Comparison of ENCODE assay signal across 19 cellular contexts in the genomic region with DNA sequence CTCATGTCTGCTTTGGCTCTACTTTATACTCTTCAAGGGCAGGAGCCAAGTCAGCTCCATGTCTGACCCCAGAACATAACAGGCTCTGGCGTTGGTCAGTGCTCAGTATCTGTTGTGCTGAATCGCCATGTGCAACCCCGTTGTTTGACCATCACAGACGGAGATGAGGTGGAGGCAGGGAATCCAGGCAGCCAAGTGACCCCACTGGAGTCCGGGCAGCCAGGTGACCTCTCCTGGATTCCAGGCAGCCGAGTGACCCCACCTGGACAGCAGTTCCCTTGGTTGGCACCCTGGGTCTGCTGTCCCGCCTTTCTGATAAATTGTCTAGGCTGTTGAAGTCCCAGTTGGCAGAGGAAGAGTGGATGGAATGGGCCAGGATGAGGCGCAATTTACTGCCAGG.
DNase-seq lines count a peak whose midpoint lies in the region; FAIRE-seq and TF ChIP-seq lines count a peak whose summit lies in the region.
"Had no signal": no experiment of that assay in that cellular context is flagged by ENCODE, and none has a peak within 500 bp of the region (broad histone marks: within the 10 kb centered on the region; RNA-seq: fewer than 3 reads in every experiment).

No MANE protein-coding gene starts in this region.

- H4K91ac ChIP-seq in H1 (replicated peaks; ENCODE audit: insufficient read length, low read length) (no peak overlapping the region), neuronal stem cell (ENCODE audit: low read depth, low read length, poor library complexity) (no peak overlapping the region)

- H2BK120ac ChIP-seq in H1 (replicated peaks; ENCODE audit: low read depth, low read length) (no peak overlapping the region), neuronal stem cell (ENCODE audit: low read depth, low read length) (no peak overlapping the region)

- TF ChIP-seq RAD21 in H1 (IDR thresholded peaks at IDR 0.05 in 1 of 2, conservative IDR thresholded peaks at IDR 0.05 in 1 of 2; ENCODE audit: low read depth in 2 of 2, low read length in 2 of 2) = no peak

- H3K4me2 ChIP-seq in H1 (ENCODE audit: insufficient read depth in 1 of 2, low read depth in 2 of 2, low read length in 2 of 2) (no peak overlapping the region), neuronal stem cell (ENCODE audit: insufficient read depth, low read length, poor library complexity, severe bottlenecking) (no peak overlapping the region)
- H3K4me2 ChIP-seq: BLaER1 had no signal

- no peaks in the 10 kb centered on the region for H4K20me1 ChIP-seq in H1 (replicated peaks in 1 of 2; ENCODE audit: control insufficient read depth in 1 of 2, insufficient read depth in 2 of 2, low read length in 2 of 2)
- H4K20me1 ChIP-seq: BLaER1 had no signal

- H3K79me2 ChIP-seq in H1 (ENCODE audit: control insufficient read depth in 1 of 2, insufficient read depth in 2 of 2, low read length in 2 of 2) = no peaks in the 10 kb centered on the region

- H2AK5ac ChIP-seq in H1 (ENCODE audit: low read depth, low read length) = 0 out of 2 replicates have a peak overlapping the region, but pooled peaks have one; percentile 26
- H2AK5ac ChIP-seq in neuronal stem cell (ENCODE audit: low read depth, low read length) = no peak overlapping the region

- H3K23ac ChIP-seq in H1 (ENCODE audit: insufficient read length) (no peak overlapping the region), neuronal stem cell (ENCODE audit: low read depth, low read length, poor library complexity) (peak overlapping the region; percentile 8)

- H3K18ac ChIP-seq in H1 (ENCODE audit: extremely low read depth, low read length) (no peak overlapping the region; the same call in 1 of the 2 replicates), neuronal stem cell (ENCODE audit: low read length) (no peak overlapping the region)

- H3K4me1 ChIP-seq in H1 (replicated peaks in 1 of 4; ENCODE audit: control insufficient read depth in 3 of 4, insufficient read depth in 4 of 4, low read length in 3 of 4) (no peaks in the 10 kb centered on the region; a peak in 1 of 7 replicates), neuronal stem cell (ENCODE audit: control insufficient read depth in 2 of 2, insufficient read depth in 1 of 2, low read depth in 1 of 2, low read length in 2 of 2) (peaks cover 0 to 4% of the 10 kb centered on the region in 2 donors), spleen (peaks cover 6 to 33% (median 26%) of the 10 kb centered on the region in 6 donors), thyroid gland (peaks cover 0 to 7% of the 10 kb centered on the region in 2 donors)
- H3K4me1 ChIP-seq: Caco-2 had no signal

- H3K23me2 ChIP-seq in H1 (ENCODE audit: low read depth, low read length) = no peaks in the 10 kb centered on the region

- no peak overlapping the region for H2BK12ac ChIP-seq in H1 (ENCODE audit: low read depth, low read length)
- no peak overlapping the region for H2BK12ac ChIP-seq in neuronal stem cell (ENCODE audit: low read length)

- no peak for TF ChIP-seq CTCF in coronary artery (IDR thresholded peaks at IDR 0.05)
- no peak for TF ChIP-seq CTCF in H1 (IDR thresholded peaks at IDR 0.05; ENCODE audit: control extremely low read depth in 1 of 3, insufficient read depth in 1 of 3, low read depth in 1 of 3, low read length in 3 of 3)
- TF ChIP-seq CTCF in spleen (IDR thresholded peaks at IDR 0.05 in 8 of 11, conservative IDR thresholded peaks at IDR 0.05 in 3 of 11) = no peak
- TF ChIP-seq CTCF in thyroid gland (IDR thresholded peaks at IDR 0.05) = no peak

- H3K56ac ChIP-seq in H1 (replicated peaks; ENCODE audit: insufficient read length, low read depth, low read length) = no peak overlapping the region

- no peak overlapping the region; the same call in 1 of the 2 replicates for H2BK15ac ChIP-seq in H1 (ENCODE audit: low read length)
- H2BK15ac ChIP-seq in neuronal stem cell (ENCODE audit: low read length) = no peak overlapping the region

- no peak for FAIRE-seq in H1 (lab: Jason Lieb, UNC)
- FAIRE-seq: G401.6, GM12892, GM19239 had no signal

- POLR2A ChIA-PET in H1 (lab: Charles Lee; ENCODE audit: partially characterized antibody) = no interaction called here

- H3K27me3 ChIP-seq in H1 (replicated peaks in 1 of 4; ENCODE audit: control insufficient read depth in 3 of 4, extremely low read depth in 1 of 4, insufficient read depth in 3 of 4, low read length in 3 of 4) (no peaks in the 10 kb centered on the region), neuronal stem cell (ENCODE audit: control insufficient read depth in 3 of 3, insufficient read depth in 3 of 3, low read depth in 1 of 3, low read length in 3 of 3) (no peaks in the 10 kb centered on the region), spleen (replicated peaks in 1 of 7) (no peaks in the 10 kb centered on the region), MG63 (no peaks in the 10 kb centered on the region), thyroid gland (no peaks in the 10 kb centered on the region)
- H3K27me3 ChIP-seq: BLaER1 had no signal

- H3K27ac ChIP-seq in coronary artery = no peak overlapping the region
- no peak overlapping the region for H3K27ac ChIP-seq in H1 (ENCODE audit: low read depth, low read length)
- H3K27ac ChIP-seq in neuronal stem cell (replicated peaks; ENCODE audit: low read length) = no peak overlapping the region
- no peak overlapping the region for H3K27ac ChIP-seq in spleen
- H3K27ac ChIP-seq in thyroid gland = no peak overlapping the region
- H3K27ac ChIP-seq: BLaER1, C4-2B, GM23248 had no signal

- H3K4me3 ChIP-seq in coronary artery (no peak overlapping the region), H1 (ENCODE audit: extremely low read depth in 1 of 4, insufficient read depth in 2 of 4, low read depth in 3 of 4, low read length in 4 of 4) (no peak overlapping the region), neuronal stem cell (ENCODE audit: low read length in 2 of 2) (no peak overlapping the region), spleen (no peak overlapping the region), MG63 (no peak overlapping the region), thyroid gland (replicated peaks in 1 of 3) (no peak overlapping the region)
- H3K4me3 ChIP-seq: BLaER1, GM23248 had no signal

- H3K14ac ChIP-seq in H1 (ENCODE audit: insufficient read length) (no peak overlapping the region), neuronal stem cell (ENCODE audit: low read length) (no peak overlapping the region)

- H3K9ac ChIP-seq in H1 (replicated peaks in 1 of 4; ENCODE audit: extremely low read depth in 1 of 4, low read depth in 3 of 4, low read length in 3 of 4) (no peak overlapping the region), neuronal stem cell (ENCODE audit: low read depth, low read length, poor library complexity) (no peak overlapping the region)
- H3K9ac ChIP-seq: BLaER1, GM23248 had no signal

- H3K4ac ChIP-seq in H1 (replicated peaks; ENCODE audit: insufficient read length, low read depth, low read length) (no peak overlapping the region), neuronal stem cell (ENCODE audit: low read length) (no peak overlapping the region)

- 91% methylated on average over 8 of the region's 8 CpGs; no CpG with 5 or more reads in 1 of the 2 experiments for WGBS in H1 (ENCODE audit: extremely low coverage in 1 of 2, insufficient coverage in 1 of 2, insufficient read length in 1 of 2, insufficient replicate concordance in 2 of 2, low coverage in 1 of 2, low lambda C conversion rate in 2 of 2, missing lambda C conversion rate in 1 of 2), 2 experiments
- no CpG with 5 or more reads among the region's 8 CpGs for WGBS in neuronal stem cell (ENCODE audit: extremely low coverage in 2 of 2, insufficient read length in 2 of 2, insufficient replicate concordance in 1 of 2), 2 donors
- 90 to 93% (median 92%) methylated on average over 6 to 8 of the region's 8 CpGs for WGBS in spleen, 5 donors
- WGBS in thyroid gland, 2 donors = 96 to 99% methylated on average over 7 to 8 of the region's 8 CpGs

- H3K9me3 ChIP-seq in H1 (ENCODE audit: insufficient read depth in 2 of 2, low read depth in 1 of 2, low read length in 1 of 2) (peaks cover 0 to 3% of the 10 kb centered on the region in 2 experiments; a peak in 1 of 4 replicates), neuronal stem cell (replicated peaks in 1 of 2; ENCODE audit: control insufficient read depth in 2 of 2, insufficient read depth in 1 of 2, low read depth in 1 of 2, low read length in 2 of 2) (no peaks in the 10 kb centered on the region), spleen (no peaks in the 10 kb centered on the region), MG63 (no peaks in the 10 kb centered on the region), thyroid gland (no peaks in the 10 kb centered on the region)
- H3K9me3 ChIP-seq: BLaER1, Caco-2 had no signal

- peak; percentile 28 for DNase-seq in coronary artery (ENCODE audit: low spot score)
- DNase-seq in H1 (ENCODE audit: low read depth in 1 of 2, low spot score in 2 of 2) = no peak
- DNase-seq in neuronal stem cell (ENCODE audit: low spot score) = no peak
- peak; percentile 55 for DNase-seq in spleen
- DNase-seq in MG63 = no peak
- no peak for DNase-seq in AG08396 (ENCODE audit: low spot score)
- no peak for DNase-seq in thyroid gland
- DNase-seq: Caco-2; CD4-positive, CD25-positive, alpha-beta regulatory T cell; CD8-positive, alpha-beta T cell; DMS153; DND-41; GM23248; HCEC 1CT had no signal

- H4K8ac ChIP-seq in H1 (ENCODE audit: extremely low read depth, insufficient read depth, low read length) = no peak overlapping the region; the same call in 1 of the 2 replicates
- H4K8ac ChIP-seq in neuronal stem cell (ENCODE audit: low read depth, low read length) = no peak overlapping the region

- H2AFZ ChIP-seq in H1 (ENCODE audit: low read length) (no peak overlapping the region), neuronal stem cell (ENCODE audit: low read length) (no peak overlapping the region)
- H2AFZ ChIP-seq: GM23248 had no signal

- intact Hi-C loops in spleen (cut with DNase I; ENCODE audit: low total_unique reads) = no loop called here
- intact Hi-C loops in thyroid gland (cut with DNase I) = no loop called here

- CTCF ChIA-PET in H1 (lab: Charles Lee; ENCODE audit: partially characterized antibody) = interaction anchor here (0.8 to 2.5 kb wide), 3 partner anchors 9 to 351 kb away, joined by 4 to 11 read pairs (median 5); no protein-coding TSS in a partner anchor

- H4K5ac ChIP-seq in H1 (ENCODE audit: insufficient read length, low read depth, low read length) = no peak overlapping the region

- H2BK20ac ChIP-seq in H1 (ENCODE audit: low read length) = 0 out of 2 replicates have a peak overlapping the region, but pooled peaks have one; percentile 18

- no peaks in the 10 kb centered on the region for H3K79me1 ChIP-seq in H1 (ENCODE audit: low read depth, low read length)
- H3K79me1 ChIP-seq in neuronal stem cell (ENCODE audit: low read depth, low read length) = no peaks in the 10 kb centered on the region

- no peak for TF ChIP-seq EP300 in H1 (IDR thresholded peaks at IDR 0.05; ENCODE audit: borderline replicate concordance in 1 of 2, low read depth in 2 of 2, low read length in 2 of 2)

- H3K36me3 ChIP-seq in H1 (ENCODE audit: control insufficient read depth in 2 of 4, insufficient read depth in 4 of 4, low read length in 3 of 4) (no peaks in the 10 kb centered on the region), neuronal stem cell (replicated peaks in 1 of 2; ENCODE audit: control insufficient read depth in 2 of 2, insufficient read depth in 2 of 2, low read length in 2 of 2) (no peaks in the 10 kb centered on the region), spleen (no peaks in the 10 kb centered on the region), MG63 (no peaks in the 10 kb centered on the region), thyroid gland (no peaks in the 10 kb centered on the region)
- H3K36me3 ChIP-seq: BLaER1 had no signal

- TF ChIP-seq POLR2A in H1 (IDR thresholded peaks at IDR 0.05; ENCODE audit: control extremely low read depth in 1 of 2, low read depth in 2 of 2, low read length in 2 of 2) = no peak
- TF ChIP-seq POLR2A in spleen (IDR thresholded peaks at IDR 0.05) = no peak
- no peak for TF ChIP-seq POLR2A in thyroid gland (IDR thresholded peaks at IDR 0.05)

- H2BK5ac ChIP-seq in H1 (ENCODE audit: low read depth, low read length) (peak overlapping the region; percentile 13; the same call in 1 of the 2 replicates), neuronal stem cell (ENCODE audit: low read length) (no peak overlapping the region)

Comparison
In these comparisons a context has a peak if more than half of its experiments do, and no peak if none do; other contexts are left out.
1. DNase-seq: peak in coronary artery (single experiment) and spleen (single experiment); none in H1 (0 of 2), neuronal stem cell (single experiment), MG63 (single experiment), AG08396 (single experiment) and thyroid gland (0 of 2).